Comparison of ENCODE assay signal across 18 cellular contexts in genomic region chr14:38839743-38840375, GRCh38.
DNase-seq lines count a peak whose midpoint lies in the region; ATAC-seq and TF ChIP-seq lines count a peak whose summit lies in the region.
"Had no signal": no experiment of that assay in that cellular context is flagged by ENCODE, and none has a peak within 500 bp of the region (broad histone marks: within the 10 kb centered on the region; RNA-seq: fewer than 3 reads in every experiment).

No MANE protein-coding gene starts in this region.

- peak; percentile 3 for DNase-seq in AG10803 (ENCODE audit: low read depth)
- peak; percentile 45 for DNase-seq in HT1080 (ENCODE audit: low read depth)
- peak; percentile 47 for DNase-seq in choroid plexus epithelial cell (ENCODE audit: low read depth)
- no peak for DNase-seq in right lobe of liver
- DNase-seq in NCI-H1436 treated with DMSO at 0.1 percent for 48 hours (lab: John Stamatoyannopoulos, UW) = no peak
- DNase-seq in retina = no peak
- no peak for DNase-seq in stimulated activated CD4-positive, alpha-beta T cell treated with anti-CD3 and anti-CD28 coated beads, Interleukin-2, amount 100 ng/mL, for 24 hours
- DNase-seq: activated CD8-positive, alpha-beta memory T cell treated with anti-CD3 and anti-CD28 coated beads for 24 hours; activated gamma-delta T cell treated with Interleukin-2 at 50 U/mL for 16 hours; DMS153; mesendoderm; NCI-H146; NCI-H510A treated with DMSO at 0.1 percent for 48 hours; sigmoid colon had no signal

- no peaks in the 10 kb centered on the region for H3K36me3 ChIP-seq in right lobe of liver
- H3K36me3 ChIP-seq: ascending aorta, sigmoid colon had no signal

- no peaks in the 10 kb centered on the region for H3K4me1 ChIP-seq in right lobe of liver
- H3K4me1 ChIP-seq: sigmoid colon had no signal

- TF ChIP-seq CTCF in AG10803 (conservative IDR thresholded peaks at IDR 0.05; ENCODE audit: low read length) = no peak
- no peak for TF ChIP-seq CTCF in choroid plexus epithelial cell (conservative IDR thresholded peaks at IDR 0.05; ENCODE audit: low read depth, low read length)
- TF ChIP-seq CTCF in right lobe of liver (IDR thresholded peaks at IDR 0.05) = no peak

- no peaks in the 10 kb centered on the region for H3K9me3 ChIP-seq in right lobe of liver
- H3K9me3 ChIP-seq: ascending aorta, sigmoid colon had no signal

- TF ChIP-seq POLR2A in right lobe of liver (IDR thresholded peaks at IDR 0.05) = no peak

- H3K27ac ChIP-seq in right lobe of liver = no peak overlapping the region
- H3K27ac ChIP-seq: ascending aorta, sigmoid colon had no signal

- ATAC-seq in right lobe of liver (peak in 3 of 4 donors; percentile 20 to 50 (median 34)), GM21528 (IDR thresholded peaks at IDR 0.05; ENCODE audit: low FRiP score, unreplicated experiment) (no peak)
- ATAC-seq: stimulated activated effector memory CD8-positive, alpha-beta T cell treated with anti-CD3 and anti-CD28 coated beads, Interleukin-12 subunit alpha, Interleukin-12 subunit beta, amount 100 ng/mL, for 72 hours; WTC11 had no signal

- 32% methylated on average over 3 of the region's 3 CpGs for WGBS in right lobe of liver (ENCODE audit: insufficient coverage, low coverage, low lambda C conversion rate, missing lambda C conversion rate)

- intact Hi-C loops in right lobe of liver (cut with DNase I) = no loop called here

- no peak overlapping the region for H3K4me3 ChIP-seq in AG10803 (ENCODE audit: low read length)
- H3K4me3 ChIP-seq in choroid plexus epithelial cell (ENCODE audit: low read depth, low read length) = no peak overlapping the region
- H3K4me3 ChIP-seq in right lobe of liver = no peak overlapping the region
- H3K4me3 ChIP-seq: ascending aorta, sigmoid colon had no signal

- H3K27me3 ChIP-seq in right lobe of liver = no peaks in the 10 kb centered on the region
- H3K27me3 ChIP-seq: ascending aorta, sigmoid colon had no signal

Comparison
In these comparisons a context has a peak if more than half of its experiments do, and no peak if none do; other contexts are left out.
1. DNase-seq: peak in AG10803 (single experiment), HT1080 (single experiment) and choroid plexus epithelial cell (single experiment); none in right lobe of liver (0 of 3), NCI-H1436 treated with DMSO at 0.1 percent for 48 hours (single experiment), retina (single experiment) and stimulated activated CD4-positive, alpha-beta T cell treated with anti-CD3 and anti-CD28 coated beads, Interleukin-2, amount 100 ng/mL, for 24 hours (0 of 2).